In the genomic region with DNA sequence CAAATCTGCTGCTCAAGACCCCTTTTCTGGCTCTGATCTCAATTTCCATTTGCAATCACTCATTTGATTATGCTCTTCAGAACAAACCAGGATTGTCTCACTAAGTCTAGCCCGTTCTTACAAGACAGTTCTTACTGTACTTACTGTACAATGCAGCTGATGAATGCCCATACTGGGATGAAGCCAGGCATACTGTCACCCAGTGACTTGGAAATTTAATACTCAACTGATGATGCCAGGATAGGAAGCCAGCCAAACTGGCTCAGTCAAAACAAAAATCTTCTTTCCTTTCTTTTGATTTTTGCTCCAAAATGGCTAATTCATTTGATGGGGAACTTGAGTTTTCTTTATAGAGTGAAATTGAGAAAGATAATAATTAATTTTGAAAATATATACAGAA, we compare ENCODE assay signal across 1 cellular context.
TF ChIP-seq lines count a peak whose summit lies in the region.

No MANE protein-coding gene starts in this region.

TF ChIP-seq in H1, 55 proteins besides CTCF, POLR2A, EP300 and RAD21:
- no peak for TF ChIP-seq CREB1 (IDR thresholded peaks at IDR 0.05)
